ENCODE assay signal across 1 cellular context in genomic region chr9:104748359-104749031, GRCh38.
A peak's percentile ranks its signal among the peaks of the same experiment; 100 is the strongest.
TF ChIP-seq lines count a peak whose summit lies in the region.

No MANE protein-coding gene starts in this region.

TF ChIP-seq in K562, 482 proteins besides CTCF, POLR2A, EP300 and RAD21 (continues in another document):
- TF ChIP-seq ATF4 (CRISPR knock-in tag; IDR thresholded peaks at IDR 0.05), result no peak
- TF ChIP-seq TOE1 (IDR thresholded peaks at IDR 0.05; ENCODE audit: borderline replicate concordance), result no peak
- TF ChIP-seq TOE1 (CRISPR knock-in tag; IDR thresholded peaks at IDR 0.05; ENCODE audit: borderline replicate concordance, low read depth), result no peak
- TF ChIP-seq ZNF511 (CRISPR knock-in tag; IDR thresholded peaks at IDR 0.05), result no peak
- no peak for TF ChIP-seq ATF1 (CRISPR knock-in tag; IDR thresholded peaks at IDR 0.05)
- no peak for TF ChIP-seq ATF1 (tag; IDR thresholded peaks at IDR 0.05)
- peak; percentile 28; the same call in 1 of the 2 replicates for TF ChIP-seq PKNOX1 (IDR thresholded peaks at IDR 0.05)
- peak; percentile 80 for TF ChIP-seq NFIC (IDR thresholded peaks at IDR 0.05)
- no peak for TF ChIP-seq SIRT6 (IDR thresholded peaks at IDR 0.05; ENCODE audit: low read depth, low read length)
- no peak for TF ChIP-seq HDAC3 (IDR thresholded peaks at IDR 0.05; ENCODE audit: borderline replicate concordance, partially characterized antibody)
- TF ChIP-seq MLX (CRISPR knock-in tag; conservative IDR thresholded peaks at IDR 0.05), result no peak
- no peak for TF ChIP-seq RBM17 (IDR thresholded peaks at IDR 0.05; ENCODE audit: borderline replicate concordance, low read depth, low read length)
- TF ChIP-seq PHF21A (IDR thresholded peaks at IDR 0.05; ENCODE audit: borderline replicate concordance, low read depth), result no peak
- TF ChIP-seq ZNF124 (CRISPR knock-in tag; IDR thresholded peaks at IDR 0.05), result no peak
- 0 out of 2 replicates have a peak, but pooled peaks have one; percentile 13 for TF ChIP-seq FOSL1 (tag; conservative IDR thresholded peaks at IDR 0.05)
- TF ChIP-seq ZNF408 (CRISPR knock-in tag; IDR thresholded peaks at IDR 0.05; ENCODE audit: low read depth), result no peak
- no peak for TF ChIP-seq LCOR (CRISPR knock-in tag; IDR thresholded peaks at IDR 0.05)
- no peak for TF ChIP-seq TCF7L2 (IDR thresholded peaks at IDR 0.05; ENCODE audit: low read depth, low read length)
- TF ChIP-seq WHSC1 (IDR thresholded peaks at IDR 0.05; ENCODE audit: low read length), result no peak
- TF ChIP-seq SMAD3 (CRISPR knock-in tag; conservative IDR thresholded peaks at IDR 0.05), result no peak
- no peak for TF ChIP-seq RBFOX2 (IDR thresholded peaks at IDR 0.05; ENCODE audit: low read depth, low read length)
- TF ChIP-seq BCLAF1 (IDR thresholded peaks at IDR 0.05; ENCODE audit: borderline replicate concordance in 1 of 2, control insufficient read depth in 1 of 2, low read depth in 2 of 2, low read length in 1 of 2), result no peak
- 0 out of 2 replicates have a peak, but pooled peaks have one; percentile 16 for TF ChIP-seq USF1 (CRISPR knock-in tag; IDR thresholded peaks at IDR 0.05)
- TF ChIP-seq MITF (IDR thresholded peaks at IDR 0.05), result no peak
- TF ChIP-seq MGA (IDR thresholded peaks at IDR 0.05), result peak; percentile 2; the same call in 1 of the 2 replicates
- TF ChIP-seq POU5F1 (IDR thresholded peaks at IDR 0.05; ENCODE audit: borderline replicate concordance, low read depth, low read length, partially characterized antibody), result no peak
- TF ChIP-seq ZKSCAN3 (CRISPR knock-in tag; IDR thresholded peaks at IDR 0.05), result no peak
- 0 out of 2 replicates have a peak, but pooled peaks have one; percentile 12 for TF ChIP-seq ATF6 (CRISPR knock-in tag; IDR thresholded peaks at IDR 0.05)
- no peak for TF ChIP-seq U2AF1 (optimal IDR thresholded peaks at IDR 0.05; ENCODE audit: low read depth, low read length)
- TF ChIP-seq CBX5 (IDR thresholded peaks at IDR 0.05; ENCODE audit: borderline replicate concordance, low read depth), result no peak
- no peak for TF ChIP-seq PML (IDR thresholded peaks at IDR 0.05; ENCODE audit: low read length)
- peak; percentile 21; the same call in 1 of the 2 replicates for TF ChIP-seq CREM (IDR thresholded peaks at IDR 0.05; ENCODE audit: low read depth)
- TF ChIP-seq RCOR1 (IDR thresholded peaks at IDR 0.05; ENCODE audit: borderline replicate concordance in 1 of 2, low read depth in 2 of 2, low read length in 2 of 2), result no peak
- no peak for TF ChIP-seq ZNF444 (CRISPR knock-in tag; IDR thresholded peaks at IDR 0.05)
- no peak for TF ChIP-seq JUND (IDR thresholded peaks at IDR 0.05; ENCODE audit: borderline replicate concordance, low read depth, low read length)
- no peak for TF ChIP-seq JUND (tag; IDR thresholded peaks at IDR 0.05; ENCODE audit: borderline replicate concordance, low read depth, low read length)
- no peak for TF ChIP-seq ZNF121 (CRISPR knock-in tag; conservative IDR thresholded peaks at IDR 0.05)
- no peak for TF ChIP-seq NFATC3 (IDR thresholded peaks at IDR 0.05)
